In the genomic region with DNA sequence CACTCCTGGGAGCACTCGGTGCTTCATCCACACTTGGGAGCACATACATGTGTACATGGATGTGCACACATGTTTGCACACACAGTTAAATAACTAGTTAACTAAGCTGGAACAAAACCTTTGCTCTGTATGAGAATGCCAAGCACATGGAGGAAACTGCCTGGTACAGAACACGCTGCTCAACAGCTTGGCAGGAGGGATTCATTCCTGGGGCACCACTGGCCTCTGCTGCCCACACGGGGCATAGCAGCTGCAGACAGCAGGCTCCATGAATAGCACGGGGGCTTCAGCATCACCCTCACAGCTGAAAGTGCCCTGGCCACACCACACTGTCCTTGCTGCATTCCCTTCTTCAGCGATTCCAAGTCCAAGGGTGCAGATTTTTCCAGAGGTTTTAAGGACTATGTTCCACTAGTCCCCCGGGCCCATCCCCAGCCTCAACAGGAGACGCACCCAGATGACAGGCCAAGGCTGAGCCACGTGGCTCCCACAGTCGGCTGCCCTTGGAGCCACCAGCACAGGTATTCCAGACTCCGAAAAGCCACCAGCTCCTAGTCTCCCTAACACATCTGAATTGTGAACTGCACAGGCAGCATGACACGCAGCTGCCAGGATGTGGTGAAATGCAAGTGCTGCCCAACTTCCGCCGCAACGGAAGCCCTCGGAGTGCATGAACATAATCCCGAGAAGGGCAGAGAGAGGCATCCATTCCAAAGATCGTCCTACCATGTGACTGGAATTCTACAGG, we compare ENCODE assay signal across 8 cellular contexts.
DNase-seq lines count a peak whose midpoint lies in the region; ATAC-seq and TF ChIP-seq lines count a peak whose summit lies in the region.

No MANE protein-coding gene starts in this region.

- H3K9me3 Mint-ChIP-seq in nephron, result no peaks in the 10 kb centered on the region

- peaks cover 5% of the 10 kb centered on the region for H3K4me1 Mint-ChIP-seq in nephron

- no peaks in the 10 kb centered on the region for H3K27me3 Mint-ChIP-seq in nephron (ENCODE audit: low read depth)

- H3K4me3 ChIP-seq in fibroblast of mammary gland (ENCODE audit: control insufficient read depth, low read depth, low read length), result no peak overlapping the region

- no peak for ATAC-seq in GM21528 (IDR thresholded peaks at IDR 0.05; ENCODE audit: low FRiP score, unreplicated experiment)

- peak; percentile 80 for DNase-seq in AG08395 (ENCODE audit: low spot score)
- DNase-seq in NCI-H446 (lab: John Stamatoyannopoulos, UW), result peak; percentile 37 to 61
- DNase-seq in activated T-cell treated with anti-CD3 and anti-CD28 coated beads, Interleukin-2, amount 50 U/mL, for 1 hour, result peak; percentile 47
- DNase-seq in fibroblast of mammary gland (ENCODE audit: low read depth), result peak; percentile 55
- DNase-seq in SW 1271 (lab: John Stamatoyannopoulos, UW), result no peak

- H3K4me3 Mint-ChIP-seq in nephron, result no peak overlapping the region

- no peak overlapping the region for H3K27ac Mint-ChIP-seq in nephron

- TF ChIP-seq CTCF in GM12872 (IDR thresholded peaks at IDR 0.05; ENCODE audit: insufficient read depth, low read depth, low read length) (peak; percentile 73), fibroblast of mammary gland (conservative IDR thresholded peaks at IDR 0.05; ENCODE audit: control insufficient read depth, insufficient read depth, low read depth, low read length) (peak; percentile 72), nephron (IDR thresholded peaks at IDR 0.05; ENCODE audit: unreplicated experiment in 3 of 3) (peak; percentile 61 to 68 (median 65))

- H3K36me3 Mint-ChIP-seq in nephron (ENCODE audit: low read depth), result peaks cover 27% of the 10 kb centered on the region

Comparison
In these comparisons a context has a peak if more than half of its experiments do, and no peak if none do; other contexts are left out.
1. DNase-seq: peak in AG08395 (single experiment), NCI-H446 (2 of 2), activated T-cell treated with anti-CD3 and anti-CD28 coated beads, Interleukin-2, amount 50 U/mL, for 1 hour (single experiment) and fibroblast of mammary gland (single experiment); none in SW 1271 (0 of 2).
2. Peak in every context shown above with its lines, with median percentiles within 50 percentile points of each other: CTCF ChIP-seq.